Comparison of ENCODE assay signal across 28 cellular contexts in the genomic region with DNA sequence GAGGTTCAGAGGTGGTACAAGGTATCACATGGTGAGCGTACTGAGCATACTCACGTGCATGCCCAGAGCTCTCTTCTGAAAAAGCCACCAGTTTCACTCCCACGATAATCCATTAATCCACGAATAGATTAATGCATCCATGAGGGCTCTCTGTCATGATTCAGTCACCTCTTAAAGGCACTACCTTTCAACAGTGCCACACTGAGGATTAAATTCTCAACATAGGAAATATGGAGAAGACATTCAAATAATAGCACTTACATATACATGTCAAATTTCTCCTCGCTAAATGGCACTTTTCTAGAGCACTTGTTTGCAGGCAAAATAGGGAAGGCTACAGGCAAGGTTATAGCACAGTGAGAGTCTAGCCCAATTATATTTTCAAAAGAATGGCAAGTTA.
"Had no signal": no experiment of that assay in that cellular context is flagged by ENCODE, and none has a peak within 500 bp of the region (broad histone marks: within the 10 kb centered on the region; RNA-seq: fewer than 3 reads in every experiment).

No MANE protein-coding gene starts in this region.

- H3K36me3 ChIP-seq: SJSA1 had no signal

- DNase-seq: activated CD4-positive, alpha-beta memory T cell treated with anti-CD3 and anti-CD28 coated beads for 36 hours; activated CD4-positive, alpha-beta T cell treated with anti-CD3 and anti-CD28 coated beads for 36 hours; activated CD4-positive, alpha-beta T cell treated with anti-CD3 and anti-CD28 coated beads, Interleukin-2, amount 50 U/mL, for 1 hour; activated CD8-positive, alpha-beta memory T cell treated with anti-CD3 and anti-CD28 coated beads, Interleukin-2, amount 50 U/mL, for 4 hours; activated gamma-delta T cell treated with Interleukin-2 at 50 U/mL for 16 hours; activated naive CD4-positive, alpha-beta T cell treated with anti-CD3 and anti-CD28 coated beads, Interleukin-2, amount 10 ng/mL, durations not matched to agents 7 days and 5 days; activated naive CD8-positive, alpha-beta T cell treated with anti-CD3 and anti-CD28 coated beads, Interleukin-2, amount 50 U/mL, for 24 hours; activated T-cell treated with anti-CD3 and anti-CD28 coated beads for 4 hours; activated T-cell treated with anti-CD3 and anti-CD28 coated beads, Interleukin-2, amount 50 U/mL, for 4 hours; anterior cingulate cortex; caudate nucleus; cerebellar nuclear complex; Karpas-422; NCI-H1092; NCI-H146; NCI-H2029; NCI-H2107; NCI-H226; NCI-H446 treated with DMSO at 0.1 percent for 48 hours; NCI-H526; NCI-H748 treated with DMSO at 0.1 percent for 48 hours; SHP77 treated with DMSO at 0.1 percent for 48 hours; SK-N-SH had no signal

- H3K27me3 ChIP-seq: SJSA1 had no signal

- H3K4me3 ChIP-seq: K562, SJSA1 had no signal

- ATAC-seq: activated CD4-positive, alpha-beta T cell treated with anti-CD3 and anti-CD28 coated beads for 36 hours; activated CD4-positive, CD25-positive, alpha-beta regulatory T cell treated with anti-CD3 and anti-CD28 coated beads, Interleukin-2, amount 50 U/mL, for 24 hours; activated naive CD8-positive, alpha-beta T cell treated with anti-CD3 and anti-CD28 coated beads, Interleukin-2, amount 50 U/mL, for 24 hours; activated T-cell treated with anti-CD3 and anti-CD28 coated beads, Interleukin-2, amount 50 U/mL, for 4 hours; K562; Panc1; WTC11 had no signal

- H3K4me1 ChIP-seq: SJSA1 had no signal

- H3K27ac ChIP-seq: SJSA1 had no signal

- H3K9me3 ChIP-seq: SJSA1, SK-N-SH had no signal
